In genomic region chr9:100352727-100353505, GRCh38 we compare ENCODE assay signal across 8 cellular contexts. TPM values are rescaled to one million over a fixed set of nuclear protein-coding genes. Genes with fewer than 3 reads are reported as not detected.
DNase-seq lines count a peak whose midpoint lies in the region; ATAC-seq and TF ChIP-seq lines count a peak whose summit lies in the region.

TSS of gene TEX10 (minus strand) at chr9:100352942. CDS start at chr9:100349363, 3,579 bp downstream.

- H3K36me3 Mint-ChIP-seq in Calu3 (ENCODE audit: insufficient read depth, unreplicated experiment) = peaks cover 17% of the 10 kb centered on the region

- no peaks in the 10 kb centered on the region for H3F3A ChIP-seq in OCI-LY1 (ENCODE audit: insufficient read depth, low read length)

- H3K79me2 ChIP-seq in OCI-LY1 (ENCODE audit: insufficient read depth, low read length) = peaks cover 46% of the 10 kb centered on the region

- no peaks in the 10 kb centered on the region for H4K20me1 ChIP-seq in OCI-LY1 (ENCODE audit: insufficient read depth, low read length)

- ATAC-seq in GM21423 (IDR thresholded peaks at IDR 0.05; ENCODE audit: unreplicated experiment) = peak; percentile 79

- H3K27me3 ChIP-seq in HUES6 (ENCODE audit: control insufficient read depth, insufficient read depth, low read length) = no peaks in the 10 kb centered on the region
- H3K27me3 ChIP-seq in OCI-LY1 (ENCODE audit: insufficient read depth, low read length) = no peaks in the 10 kb centered on the region

- peak within 1 kb of the TSS; percentile 91 for H3K4me3 Mint-ChIP-seq in Calu3 (ENCODE audit: low read depth, unreplicated experiment)

- TSS peak; percentile 68 for BruUV-seq in Calu3 (replicated peaks; lab: Mats Ljungman, UMichigan)

- DNase-seq in Calu3 (peak; percentile 85), epidermal melanocyte (ENCODE audit: insufficient read length, low spot score) (peak; percentile 90), middle frontal gyrus (ENCODE audit: extremely low spot score, low spot score) (peak; percentile 78)
- peak; percentile 94 for DNase-seq in activated CD8-positive, alpha-beta memory T cell treated with anti-CD3 and anti-CD28 coated beads, Interleukin-2, amount 50 U/mL, for 48 hours
- peak; percentile 75 to 82 for DNase-seq in stimulated activated CD8-positive, alpha-beta memory T cell treated with anti-CD3 and anti-CD28 coated beads, Interleukin-2, amount 100 ng/mL, for 1 hour (ENCODE audit: low read depth in 2 of 2)

- H3K4me3 ChIP-seq in HUES6 (ENCODE audit: low read depth, low read length) (peak within 1 kb of the TSS; percentile 97), OCI-LY1 (ENCODE audit: low read depth, low read length, poor library complexity, severe bottlenecking) (peak within 1 kb of the TSS; percentile 96)

- peak within 1 kb of the TSS; percentile 91 for H3K27ac Mint-ChIP-seq in Calu3 (ENCODE audit: unreplicated experiment)

- intact Hi-C loops in Calu3 (cut with micrococcal nuclease; ENCODE audit: unreplicated experiment) = loop anchor here (5.0 to 10.0 kb wide), 3 partner anchors 59 to 242 kb away; partner anchors contain the start of gene MSANTD3

- no peak for TF ChIP-seq CTCF in Calu3 (IDR thresholded peaks at IDR 0.05; ENCODE audit: unreplicated experiment)
- no peak for TF ChIP-seq CTCF in OCI-LY1 (IDR thresholded peaks at IDR 0.05; ENCODE audit: low read length)

- H3K4me1 ChIP-seq in HUES6 (ENCODE audit: control insufficient read depth, insufficient read depth, low read length) (peaks cover 17% of the 10 kb centered on the region), OCI-LY1 (ENCODE audit: insufficient read depth, low read length, severe bottlenecking) (peaks cover 43% of the 10 kb centered on the region)

- H3K9me3 ChIP-seq in HUES6 (ENCODE audit: control insufficient read depth, insufficient read depth, low read depth, low read length) = peaks cover 4% of the 10 kb centered on the region; the same call in 1 of the 2 replicates
- peaks cover 10% of the 10 kb centered on the region for H3K9me3 ChIP-seq in OCI-LY1 (ENCODE audit: low read length)

- peak within 1 kb of the TSS; percentile 97 for H3K27ac ChIP-seq in HUES6 (ENCODE audit: low read depth, low read length)
- H3K27ac ChIP-seq in OCI-LY1 (ENCODE audit: low read depth, low read length, poor library complexity, severe bottlenecking) = peak within 1 kb of the TSS; percentile 28

- H3K4me2 ChIP-seq in OCI-LY1 (ENCODE audit: low read length) = peak within 1 kb of the TSS; percentile 92

- no peaks in the 10 kb centered on the region for H3K9me3 Mint-ChIP-seq in Calu3 (ENCODE audit: low read depth, unreplicated experiment)

- H3K9me2 ChIP-seq in OCI-LY1 (ENCODE audit: low read depth, low read length) = no peaks in the 10 kb centered on the region

- CTCF ChIA-PET in Calu3 (lab: Charles Lee) = no interaction called here

- H3K9ac ChIP-seq in HUES6 (ENCODE audit: low read length) (peak within 1 kb of the TSS; percentile 95), OCI-LY1 (ENCODE audit: low read length) (peak within 1 kb of the TSS; percentile 94)

- peaks cover 21% of the 10 kb centered on the region for H3K4me1 Mint-ChIP-seq in Calu3 (ENCODE audit: low read depth, unreplicated experiment)

- no peaks in the 10 kb centered on the region for H3K27me3 Mint-ChIP-seq in Calu3 (ENCODE audit: unreplicated experiment)

- H3K36me3 ChIP-seq in HUES6 (ENCODE audit: control insufficient read depth, insufficient read depth, low read length) (peaks cover 4% of the 10 kb centered on the region; the same call in 1 of the 2 replicates), OCI-LY1 (ENCODE audit: insufficient read depth, low read length) (peaks cover 10% of the 10 kb centered on the region)

- peak within 1 kb of the TSS; percentile 76; the same call in 1 of the 2 replicates for H2AFZ ChIP-seq in OCI-LY1 (ENCODE audit: low read length)

RNA-seq across cellular contexts. Expression of gene TEX10, which starts in this region (rescaled TPM):
- 15.3 and 17.7 TPM in 2 replicates for total RNA-seq in Calu3 (2022)

Comparison
In these comparisons a context has a peak if more than half of its experiments do, and no peak if none do; other contexts are left out.
1. Peak in every context shown above with its lines: DNase-seq, ATAC-seq, H3K4me3 ChIP-seq and H3K27ac ChIP-seq.